In the genomic region with DNA sequence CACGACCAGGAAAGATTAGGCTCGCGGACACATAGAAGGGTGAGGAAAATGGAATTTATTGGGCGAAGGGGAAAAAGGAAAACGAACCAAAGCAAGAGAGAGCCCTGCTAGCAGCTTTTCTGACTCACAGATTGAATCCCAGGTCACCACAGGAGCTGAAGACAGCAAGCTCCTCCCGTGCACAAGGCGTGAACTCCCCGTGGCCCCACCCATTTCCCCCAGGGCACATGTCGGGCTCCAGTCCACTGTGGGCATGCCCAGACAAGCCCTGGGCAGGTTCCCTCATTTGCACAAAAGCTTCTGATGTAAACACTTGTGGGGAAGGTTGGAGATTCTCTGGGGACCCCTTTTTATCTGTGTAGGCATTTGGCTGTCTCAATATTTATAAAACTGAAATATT, we compare ENCODE assay signal across 8 cellular contexts.
DNase-seq lines count a peak whose midpoint lies in the region; ATAC-seq and TF ChIP-seq lines count a peak whose summit lies in the region.

No MANE protein-coding gene starts in this region.

- peak overlapping the region; percentile 73 for H3K4me2 ChIP-seq in osteoblast (ENCODE audit: insufficient read depth, low read length)

- no peaks in the 10 kb centered on the region for H3K79me2 ChIP-seq in osteoblast (ENCODE audit: insufficient read depth, low read length)

- H3K36me3 Mint-ChIP-seq in activated T-cell treated with anti-CD3 and anti-CD28 coated beads, Interleukin-2, amount 50 U/mL, for 24 hours (ENCODE audit: low read depth) = no peaks in the 10 kb centered on the region

- no peaks in the 10 kb centered on the region for H4K20me1 ChIP-seq in osteoblast (ENCODE audit: insufficient read depth, low read length)

- no peak overlapping the region for H3K27ac ChIP-seq in Panc1 (ENCODE audit: low read length)
- H3K27ac ChIP-seq in osteoblast (ENCODE audit: low read depth, low read length) = peak overlapping the region; percentile 64

- no peak overlapping the region for H3K4me3 Mint-ChIP-seq in activated T-cell treated with anti-CD3 and anti-CD28 coated beads, Interleukin-2, amount 50 U/mL, for 24 hours

- H3K27ac Mint-ChIP-seq in activated T-cell treated with anti-CD3 and anti-CD28 coated beads, Interleukin-2, amount 50 U/mL, for 24 hours = no peak overlapping the region

- BruUV-seq in Panc1 (replicated peaks; lab: Mats Ljungman, UMichigan) = no TSS peak

- H2AFZ ChIP-seq in osteoblast (ENCODE audit: low read length) = peak overlapping the region; percentile 27

- DNase-seq in A172 (ENCODE audit: low spot score) (peak; percentile 94), Panc1 (ENCODE audit: low read depth, low spot score) (no peak), epithelial cell of proximal tubule (ENCODE audit: low read depth) (peak; percentile 38), osteoblast (ENCODE audit: insufficient read length, low spot score, missing footprints) (peak; percentile 10)
- no peak for DNase-seq in activated T-cell treated with anti-CD3 and anti-CD28 coated beads, Interleukin-2, amount 50 U/mL, for 24 hours

- TF ChIP-seq CTCF in Panc1 (IDR thresholded peaks at IDR 0.05) (no peak), epithelial cell of proximal tubule (conservative IDR thresholded peaks at IDR 0.05; ENCODE audit: low read depth, low read length) (no peak), osteoblast (IDR thresholded peaks at IDR 0.05; ENCODE audit: extremely low read depth, low read depth, low read length) (no peak)

- H3K4me1 ChIP-seq in Panc1 (ENCODE audit: control insufficient read depth, insufficient read depth, low read length) (no peaks in the 10 kb centered on the region), osteoblast (ENCODE audit: insufficient read depth, low read length) (peaks cover 47% of the 10 kb centered on the region)

- intact Hi-C loops in Panc1 (cut with micrococcal nuclease; ENCODE audit: unreplicated experiment) = no loop called here

- no peaks in the 10 kb centered on the region for H3K9me3 ChIP-seq in Panc1 (ENCODE audit: control insufficient read depth, insufficient read depth, low read depth, low read length)
- no peaks in the 10 kb centered on the region for H3K9me3 ChIP-seq in osteoblast (ENCODE audit: low read depth, low read length)

- H3K4me3 ChIP-seq in Panc1 (ENCODE audit: low read depth in 2 of 2, low read length in 2 of 2) (peak overlapping the region in 1 of 2 experiments; percentile 26; a peak in 2 of 4 replicates), epithelial cell of proximal tubule (ENCODE audit: low read depth, low read length) (peak overlapping the region; percentile 19), osteoblast (ENCODE audit: insufficient read depth, low read length) (peak overlapping the region; percentile 22)

- no peaks in the 10 kb centered on the region for H3K4me1 Mint-ChIP-seq in activated T-cell treated with anti-CD3 and anti-CD28 coated beads, Interleukin-2, amount 50 U/mL, for 24 hours (ENCODE audit: low read depth)

- ATAC-seq in GM18511 (IDR thresholded peaks at IDR 0.05; ENCODE audit: unreplicated experiment) = peak; percentile 93
- ATAC-seq in HG03280 (IDR thresholded peaks at IDR 0.05; ENCODE audit: unreplicated experiment) = peak; percentile 76
- ATAC-seq in Panc1 = peak; percentile 74
- no peak for ATAC-seq in HG03095 (IDR thresholded peaks at IDR 0.05; ENCODE audit: unreplicated experiment)

- POLR2A ChIA-PET in Panc1 (lab: Charles Lee) = no interaction called here

- CTCF ChIA-PET in Panc1 (lab: Charles Lee) = interaction anchor here (0.6 to 1.3 kb wide), 2 partner anchors 16 to 391 kb away, joined by 3 read pairs; no protein-coding TSS in a partner anchor

- H3K27me3 ChIP-seq in Panc1 (ENCODE audit: control insufficient read depth, insufficient read depth, low read length) (no peaks in the 10 kb centered on the region), osteoblast (ENCODE audit: insufficient read depth, low read length) (no peaks in the 10 kb centered on the region)

- no peaks in the 10 kb centered on the region for H3K36me3 ChIP-seq in Panc1 (ENCODE audit: control insufficient read depth, insufficient read depth, low read length)
- no peaks in the 10 kb centered on the region for H3K36me3 ChIP-seq in osteoblast (ENCODE audit: insufficient read depth, low read length)

- no peaks in the 10 kb centered on the region for H3K9me3 Mint-ChIP-seq in activated T-cell treated with anti-CD3 and anti-CD28 coated beads, Interleukin-2, amount 50 U/mL, for 24 hours

- in situ Hi-C loops in Panc1 (cut with HindIII; ENCODE audit: low pct_unique_long_range_greater_than_20kb, low sequenced_read_pairs) = no loop called here

- no peaks in the 10 kb centered on the region for H3K27me3 Mint-ChIP-seq in activated T-cell treated with anti-CD3 and anti-CD28 coated beads, Interleukin-2, amount 50 U/mL, for 24 hours

Comparison
In these comparisons a context has a peak if more than half of its experiments do, and no peak if none do; other contexts are left out.
1. DNase-seq: peak in A172 (single experiment), epithelial cell of proximal tubule (single experiment) and osteoblast (single experiment); none in Panc1 (single experiment) and activated T-cell treated with anti-CD3 and anti-CD28 coated beads, Interleukin-2, amount 50 U/mL, for 24 hours (single experiment).